ENCODE assay signal across 9 cellular contexts in genomic region chr11:71453911-71454304, GRCh38. TPM values are rescaled to one million over a fixed set of nuclear protein-coding genes. Genes with fewer than 3 reads are reported as not detected.
DNase-seq lines count a peak whose midpoint lies in the region; ATAC-seq, FAIRE-seq and TF ChIP-seq lines count a peak whose summit lies in the region.
"Had no signal": no experiment of that assay in that cellular context is flagged by ENCODE, and none has a peak within 500 bp of the region (broad histone marks: within the 10 kb centered on the region; RNA-seq: fewer than 3 reads in every experiment).

No MANE protein-coding gene starts in this region.

- peak overlapping the region; percentile 90 for H3K4me3 ChIP-seq in mononuclear cell (ENCODE audit: low read length)

- no peaks in the 10 kb centered on the region for H3K9me3 ChIP-seq in mononuclear cell (ENCODE audit: low read depth, low read length)

- TF ChIP-seq CTCF in MCF 10A (IDR thresholded peaks at IDR 0.05; ENCODE audit: unreplicated experiment) (no peak), D721Med (IDR thresholded peaks at IDR 0.05; ENCODE audit: insufficient read depth, missing control alignments) (no peak)

- no peak for DNase-seq in stimulated activated naive CD8-positive, alpha-beta T cell treated with anti-CD3 and anti-CD28 coated beads, Interleukin-15, Interleukin-2, amounts not matched to agents 100 U/mL and 50 U/mL, for 24 hours
- DNase-seq in MCF 10A (ENCODE audit: unreplicated experiment) = no peak
- no peak for DNase-seq in hippocampal formation (lab: John Stamatoyannopoulos, UW)
- no peak for DNase-seq in D721Med (ENCODE audit: insufficient read length, low spot score)
- DNase-seq in kidney tubule cell (ENCODE audit: low spot score) = no peak
- no peak for DNase-seq in mucosa of gallbladder (ENCODE audit: low spot score)
- DNase-seq: NCI-H1436 treated with DMSO at 0.1 percent for 48 hours had no signal

- H3K36me3 Mint-ChIP-seq in stimulated activated naive CD8-positive, alpha-beta T cell treated with anti-CD3 and anti-CD28 coated beads, Interleukin-15, Interleukin-2, amounts not matched to agents 100 ng/mL and 50 ng/mL, for 24 hours (ENCODE audit: low read depth) = peaks cover 29% of the 10 kb centered on the region
- peaks cover 40% of the 10 kb centered on the region for H3K36me3 Mint-ChIP-seq in MCF 10A (ENCODE audit: insufficient read depth, unreplicated experiment)

- intact Hi-C loops in MCF 10A (cut with micrococcal nuclease) = loop anchor here (2.0 to 10.0 kb wide), 2 partner anchors 155 to 989 kb away; no protein-coding TSS in a partner anchor

- peak overlapping the region; percentile 84 for H3K27ac Mint-ChIP-seq in stimulated activated naive CD8-positive, alpha-beta T cell treated with anti-CD3 and anti-CD28 coated beads, Interleukin-15, Interleukin-2, amounts not matched to agents 100 ng/mL and 50 ng/mL, for 24 hours
- H3K27ac Mint-ChIP-seq in MCF 10A (ENCODE audit: low read depth, unreplicated experiment) = peak overlapping the region; percentile 84

- no peaks in the 10 kb centered on the region for H3K27me3 ChIP-seq in mononuclear cell (ENCODE audit: insufficient read depth, low read length)

- POLR2A ChIA-PET in MCF 10A (lab: Yijun Ruan, JAX) = interaction anchor here (0.6 to 1.4 kb wide), 4 partner anchors 29 to 1054 kb away, joined by 3 to 5 read pairs (median 3); no protein-coding TSS in a partner anchor

- FAIRE-seq in D721Med (lab: Jason Lieb, UNC) = no peak

- ATAC-seq in stimulated activated naive CD8-positive, alpha-beta T cell treated with anti-CD3 and anti-CD28 coated beads, Interleukin-15, Interleukin-2, amounts not matched to agents 100 U/mL and 50 U/mL, for 24 hours = no peak

- H3K4me1 ChIP-seq in mononuclear cell (ENCODE audit: insufficient read depth, low read length) = peaks cover 40% of the 10 kb centered on the region

- no peaks in the 10 kb centered on the region for H3K9me3 Mint-ChIP-seq in stimulated activated naive CD8-positive, alpha-beta T cell treated with anti-CD3 and anti-CD28 coated beads, Interleukin-15, Interleukin-2, amounts not matched to agents 100 ng/mL and 50 ng/mL, for 24 hours
- H3K9me3 Mint-ChIP-seq in MCF 10A (ENCODE audit: unreplicated experiment) = no peaks in the 10 kb centered on the region

- peak overlapping the region; percentile 92 for H3K4me3 Mint-ChIP-seq in stimulated activated naive CD8-positive, alpha-beta T cell treated with anti-CD3 and anti-CD28 coated beads, Interleukin-15, Interleukin-2, amounts not matched to agents 100 ng/mL and 50 ng/mL, for 24 hours
- peak overlapping the region; percentile 85 for H3K4me3 Mint-ChIP-seq in MCF 10A (ENCODE audit: unreplicated experiment)

- CTCF ChIA-PET in MCF 10A (lab: Yijun Ruan, JAX) = interaction anchor here (0.6 to 1.4 kb wide), 2 partner anchors 28 to 53 kb away, joined by 3 to 4 read pairs; no protein-coding TSS in a partner anchor

- no TSS peak for BruUV-seq in MCF 10A (replicated peaks; lab: Mats Ljungman, UMichigan)

- no peaks in the 10 kb centered on the region for H3K27me3 Mint-ChIP-seq in stimulated activated naive CD8-positive, alpha-beta T cell treated with anti-CD3 and anti-CD28 coated beads, Interleukin-15, Interleukin-2, amounts not matched to agents 100 ng/mL and 50 ng/mL, for 24 hours
- no peaks in the 10 kb centered on the region for H3K27me3 Mint-ChIP-seq in MCF 10A (ENCODE audit: insufficient read depth, unreplicated experiment)

- peaks cover 52% of the 10 kb centered on the region for H3K4me1 Mint-ChIP-seq in stimulated activated naive CD8-positive, alpha-beta T cell treated with anti-CD3 and anti-CD28 coated beads, Interleukin-15, Interleukin-2, amounts not matched to agents 100 ng/mL and 50 ng/mL, for 24 hours (ENCODE audit: low read depth)
- peaks cover 22% of the 10 kb centered on the region for H3K4me1 Mint-ChIP-seq in MCF 10A (ENCODE audit: insufficient read depth, unreplicated experiment)

RNA-seq across cellular contexts. Expression of gene NADSYN1, which starts 0.9 kb away (rescaled TPM):
- 73.6 and 76.2 TPM in 2 replicates for total RNA-seq in MCF 10A (2022)
- total RNA-seq in mononuclear cell = 79.4 TPM
- total RNA-seq in mucosa of gallbladder = 121 TPM

RNA-seq across cellular contexts. Expression of gene DHCR7, which starts 5.7 kb away (rescaled TPM):
- 48.2 and 72.6 TPM in 2 replicates for total RNA-seq in MCF 10A (2022)
- total RNA-seq in mononuclear cell = 5.4 TPM
- total RNA-seq in mucosa of gallbladder = 161 TPM
